ENCODE assay signal across 10 cellular contexts in the genomic region with DNA sequence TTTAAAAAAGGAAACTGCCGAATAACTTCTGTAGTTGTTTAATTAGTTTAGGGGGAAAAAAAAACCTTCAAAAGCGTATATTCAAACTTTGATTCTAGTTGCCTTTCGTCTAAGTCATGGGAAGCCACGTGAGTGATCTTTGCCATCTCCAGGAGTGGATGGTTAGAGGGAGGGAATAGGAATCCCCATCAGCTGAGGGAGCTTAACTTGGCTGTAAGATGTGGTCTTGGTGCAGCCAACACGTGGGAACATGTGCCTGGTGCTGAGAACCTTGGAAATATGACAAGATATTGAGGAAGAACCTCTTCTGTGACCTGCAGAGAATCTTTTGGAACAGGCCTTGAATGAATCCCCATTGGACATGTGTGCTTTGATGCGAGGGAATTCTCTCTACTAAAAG. TPM values are rescaled to one million over a fixed set of nuclear protein-coding genes. Genes with fewer than 3 reads are reported as not detected.
DNase-seq lines count a peak whose midpoint lies in the region; ATAC-seq, FAIRE-seq and TF ChIP-seq lines count a peak whose summit lies in the region.
"Had no signal": no experiment of that assay in that cellular context is flagged by ENCODE, and none has a peak within 500 bp of the region (broad histone marks: within the 10 kb centered on the region; RNA-seq: fewer than 3 reads in every experiment).

No MANE protein-coding gene starts in this region.

- H3K4me3 ChIP-seq in H1 (ENCODE audit: extremely low read depth in 1 of 4, insufficient read depth in 2 of 4, low read depth in 3 of 4, low read length in 4 of 4) (peak overlapping the region in 1 of 4 experiments; percentile 96; a peak in 1 of 8 replicates), tibial artery (peak overlapping the region; percentile 87 to 94)

- H3K4me1 ChIP-seq in H1 (replicated peaks in 1 of 4; ENCODE audit: control insufficient read depth in 3 of 4, insufficient read depth in 4 of 4, low read length in 3 of 4), result peaks cover 0 to 7% (median 4%) of the 10 kb centered on the region in 4 experiments; a peak in 4 of 7 replicates
- H3K4me1 ChIP-seq in tibial artery, result peaks cover 0 to 60% (median 30%) of the 10 kb centered on the region in 4 donors

- DNase-seq in DMS53 (lab: John Stamatoyannopoulos, UW) (peak; percentile 11), DMS53 treated with DMSO at 0.1 percent for 48 hours (lab: John Stamatoyannopoulos, UW; ENCODE audit: unreplicated experiment) (no peak), H1 (ENCODE audit: low read depth in 1 of 2, low spot score in 2 of 2) (no peak), myocyte (ENCODE audit: low read depth) (peak; percentile 24), tibial artery (no peak), NOMO-1 treated with DMSO at 0.1 percent for 48 hours (lab: John Stamatoyannopoulos, UW; ENCODE audit: unreplicated experiment) (no peak), OCI-M1 (lab: John Stamatoyannopoulos, UW) (no peak)
- DNase-seq: NCI-H1436 treated with DMSO at 0.1 percent for 48 hours had no signal

- 61% methylated on average over 6 of the region's 6 CpGs; no CpG with 5 or more reads in 1 of the 2 experiments for WGBS in H1 (ENCODE audit: extremely low coverage in 1 of 2, insufficient coverage in 1 of 2, insufficient read length in 1 of 2, insufficient replicate concordance in 2 of 2, low coverage in 1 of 2, low lambda C conversion rate in 2 of 2, missing lambda C conversion rate in 1 of 2), 2 experiments

- no peaks in the 10 kb centered on the region for H3K9me3 ChIP-seq in H1 (ENCODE audit: insufficient read depth in 2 of 2, low read depth in 1 of 2, low read length in 1 of 2)
- no peaks in the 10 kb centered on the region for H3K9me3 ChIP-seq in tibial artery

- H3K4me2 ChIP-seq in H1 (ENCODE audit: insufficient read depth in 1 of 2, low read depth in 2 of 2, low read length in 2 of 2), result no peak overlapping the region; a peak in 1 of 4 replicates

- no peak overlapping the region for H2AFZ ChIP-seq in H1 (ENCODE audit: low read length)

- FAIRE-seq in H1 (lab: Jason Lieb, UNC), result no peak
- FAIRE-seq: G401.6 had no signal

- intact Hi-C loops in tibial artery (cut with DNase I; ENCODE audit: low total_unique reads), result loop anchor here (10.0 kb wide), 1 partner anchor 1705 kb away; a partner anchor contains a TSS

- H3K23me2 ChIP-seq in H1 (ENCODE audit: low read depth, low read length), result peaks cover 12% of the 10 kb centered on the region; the same call in 1 of the 2 replicates

- no peak for ATAC-seq in HG03139 (IDR thresholded peaks at IDR 0.05; ENCODE audit: unreplicated experiment)

- H2BK5ac ChIP-seq in H1 (ENCODE audit: low read depth, low read length), result no peak overlapping the region

- H3K36me3 ChIP-seq in H1 (ENCODE audit: control insufficient read depth in 2 of 4, insufficient read depth in 4 of 4, low read length in 3 of 4), result no peaks in the 10 kb centered on the region
- no peaks in the 10 kb centered on the region for H3K36me3 ChIP-seq in tibial artery

- no peak overlapping the region for H2BK15ac ChIP-seq in H1 (ENCODE audit: low read length)

- no peak overlapping the region for H3K18ac ChIP-seq in H1 (ENCODE audit: extremely low read depth, low read length)

- H3K4ac ChIP-seq in H1 (replicated peaks; ENCODE audit: insufficient read length, low read depth, low read length), result no peak overlapping the region

- no peaks in the 10 kb centered on the region for H3K79me1 ChIP-seq in H1 (ENCODE audit: low read depth, low read length)

- no peaks in the 10 kb centered on the region for H3K79me2 ChIP-seq in H1 (ENCODE audit: control insufficient read depth in 1 of 2, insufficient read depth in 2 of 2, low read length in 2 of 2)

- H4K5ac ChIP-seq in H1 (ENCODE audit: insufficient read length, low read depth, low read length), result no peak overlapping the region

- TF ChIP-seq EP300 in H1 (IDR thresholded peaks at IDR 0.05; ENCODE audit: borderline replicate concordance in 1 of 2, low read depth in 2 of 2, low read length in 2 of 2), result no peak

- H4K91ac ChIP-seq in H1 (replicated peaks; ENCODE audit: insufficient read length, low read length), result no peak overlapping the region

- no peak overlapping the region for H3K23ac ChIP-seq in H1 (ENCODE audit: insufficient read length)

- no peak overlapping the region for H2AK5ac ChIP-seq in H1 (ENCODE audit: low read depth, low read length)

- H3K14ac ChIP-seq in H1 (ENCODE audit: insufficient read length), result no peak overlapping the region

- no peak overlapping the region for H4K8ac ChIP-seq in H1 (ENCODE audit: extremely low read depth, insufficient read depth, low read length)

- POLR2A ChIA-PET in H1 (lab: Charles Lee; ENCODE audit: partially characterized antibody), result no interaction called here

- peaks cover 0 to 4% of the 10 kb centered on the region in 2 experiments for H4K20me1 ChIP-seq in H1 (replicated peaks in 1 of 2; ENCODE audit: control insufficient read depth in 1 of 2, insufficient read depth in 2 of 2, low read length in 2 of 2)

- no peak overlapping the region for H3K9ac ChIP-seq in H1 (replicated peaks in 1 of 4; ENCODE audit: extremely low read depth in 1 of 4, low read depth in 3 of 4, low read length in 3 of 4)

- no peak overlapping the region for H2BK20ac ChIP-seq in H1 (ENCODE audit: low read length)

- no peak for TF ChIP-seq CTCF in H1 (IDR thresholded peaks at IDR 0.05; ENCODE audit: control extremely low read depth in 1 of 3, insufficient read depth in 1 of 3, low read depth in 1 of 3, low read length in 3 of 3)
- TF ChIP-seq CTCF in tibial artery (IDR thresholded peaks at IDR 0.05), result no peak

- H3K27ac ChIP-seq in H1 (ENCODE audit: low read depth, low read length) (no peak overlapping the region), tibial artery (peak overlapping the region; percentile 96 to 99)

- no peak overlapping the region for H3K56ac ChIP-seq in H1 (replicated peaks; ENCODE audit: insufficient read length, low read depth, low read length)

- CTCF ChIA-PET in H1 (lab: Charles Lee; ENCODE audit: partially characterized antibody), result interaction anchor here (0.6 to 7.0 kb wide), 18 partner anchors 11 to 1727 kb away, joined by 3 to 81 read pairs (median 4); no protein-coding TSS in a partner anchor

- TF ChIP-seq POLR2A in H1 (IDR thresholded peaks at IDR 0.05; ENCODE audit: control extremely low read depth in 1 of 2, low read depth in 2 of 2, low read length in 2 of 2), result no peak

- no peak overlapping the region for H2BK120ac ChIP-seq in H1 (replicated peaks; ENCODE audit: low read depth, low read length)

- no peak overlapping the region for H2BK12ac ChIP-seq in H1 (ENCODE audit: low read depth, low read length)

- TF ChIP-seq RAD21 in H1 (IDR thresholded peaks at IDR 0.05 in 1 of 2, conservative IDR thresholded peaks at IDR 0.05 in 1 of 2; ENCODE audit: low read depth in 2 of 2, low read length in 2 of 2), result no peak

- peaks cover 0 to 31% (median 22%) of the 10 kb centered on the region in 4 experiments; a peak in 6 of 7 replicates for H3K27me3 ChIP-seq in H1 (replicated peaks in 1 of 4; ENCODE audit: control insufficient read depth in 3 of 4, extremely low read depth in 1 of 4, insufficient read depth in 3 of 4, low read length in 3 of 4)
- H3K27me3 ChIP-seq in tibial artery, result no peaks in the 10 kb centered on the region

TF ChIP-seq in H1, 55 proteins besides CTCF, POLR2A, EP300 and RAD21:
- TF ChIP-seq SUZ12 (IDR thresholded peaks at IDR 0.05; ENCODE audit: low read length), result 0 out of 2 replicates have a peak, but pooled peaks have one; percentile 13
- TF ChIP-seq SIN3A (conservative IDR thresholded peaks at IDR 0.05 in 1 of 2, IDR thresholded peaks at IDR 0.05 in 1 of 2; ENCODE audit: low read depth in 1 of 2, low read length in 2 of 2), result no peak
- no peak for TF ChIP-seq TAF7 (optimal IDR thresholded peaks at IDR 0.05; ENCODE audit: borderline replicate concordance, low read depth, low read length)

RNA-seq across cellular contexts. Expression of a gene that starts 1.7 kb away (rescaled TPM):
- total RNA-seq in H1 (2021; fragmentation: NEBNext Ultra II Directional; extraction: Animal tissue kit (Norgen Biotek cat#: 25700)), result 8.1 and 9.9 TPM in 2 replicates
- polyA plus RNA-seq in H1 (2011; rRNA removed), result 10.9 and 12.2 TPM in 2 replicates
- polyA plus RNA-seq in H1 (2011; cell fraction: cytosol; rRNA removed), result 8.9 TPM
- polyA plus RNA-seq in H1 (2011; cell fraction: nucleus; rRNA removed), result 10.9 TPM
- polyA plus RNA-seq in H1 (2012, experiment 1 of 2), result 8.6 to 10.5 TPM (median 9.6 TPM) in 4 replicates
- 8.1 TPM for polyA plus RNA-seq in H1 (2012, experiment 2 of 2)
- 12.5 TPM for polyA plus RNA-seq in H1 (2013, experiment 1 of 2)
- 13.6 TPM for polyA plus RNA-seq in H1 (2013, experiment 2 of 2)
- polyA minus RNA-seq in H1 (2011; rRNA and poly(A)+ RNA removed), result 11.9 and 13.3 TPM in 2 replicates
- 7.4 TPM for polyA minus RNA-seq in H1 (2011; cell fraction: cytosol; rRNA and poly(A)+ RNA removed)
- polyA minus RNA-seq in H1 (2011; cell fraction: nucleus; rRNA and poly(A)+ RNA removed), result 6.3 TPM
- total RNA-seq in myocyte, result 21.3 and 23.2 TPM in 2 replicates
- 201 TPM for polyA plus RNA-seq in myocyte (2012)

Comparison
In these comparisons a context has a peak if more than half of its experiments do, and no peak if none do; other contexts are left out.
1. DNase-seq: peak in DMS53 (single experiment) and myocyte (single experiment); none in DMS53 treated with DMSO at 0.1 percent for 48 hours (single experiment), H1 (0 of 2), tibial artery (0 of 2), NOMO-1 treated with DMSO at 0.1 percent for 48 hours (single experiment) and OCI-M1 (single experiment).